Comparison of ENCODE assay signal across 26 cellular contexts in the genomic region with DNA sequence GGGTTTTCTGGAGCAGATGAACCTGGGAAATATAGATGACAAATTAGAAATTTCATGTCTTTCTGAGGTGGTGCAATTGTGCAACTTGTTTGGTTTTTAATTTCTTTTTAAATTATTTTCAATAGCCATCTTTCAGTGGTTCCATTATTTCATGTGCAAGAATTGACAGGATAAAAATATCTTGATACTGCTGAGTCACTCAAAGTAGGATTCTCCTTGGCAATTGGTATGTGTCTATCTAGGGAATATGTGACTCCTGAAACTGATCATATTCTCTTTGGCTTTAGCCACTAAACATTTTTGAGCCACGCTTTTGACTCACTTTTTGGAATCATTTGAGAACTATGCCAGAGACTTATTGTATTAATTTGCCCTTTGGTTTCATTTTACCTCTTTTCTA.
"Had no signal": no experiment of that assay in that cellular context is flagged by ENCODE, and none has a peak within 500 bp of the region (broad histone marks: within the 10 kb centered on the region; RNA-seq: fewer than 3 reads in every experiment).

No MANE protein-coding gene starts in this region.

- H3K79me2 ChIP-seq: parathyroid adenoma had no signal

- ATAC-seq: gastrocnemius medialis; left lobe of liver; natural killer cell treated with Interleukin-12 subunit alpha and Interleukin-12 subunit beta and Interleukin-15 and Interleukin-18, amount 100 ng/mL, for 72 hours; sciatic nerve; stimulated activated naive CD8-positive, alpha-beta T cell treated with anti-CD3 and anti-CD28 coated beads, Interleukin-15, amount 100 ng/mL, for 72 hours; upper lobe of right lung had no signal

- H3K36me3 ChIP-seq: esophagus muscularis mucosa, gastrocnemius medialis, neutrophil, suprapubic skin, transverse colon, upper lobe of right lung, vagina had no signal

- DNase-seq: dermis blood vessel endothelial cell; effector memory CD4-positive, alpha-beta T cell; gastrocnemius medialis; head of caudate nucleus; kidney; naive B cell; stimulated activated CD4-positive, alpha-beta T cell treated with anti-CD3 and anti-CD28 coated beads, Interleukin-12 subunit alpha, Interleukin-12 subunit beta, amount 100 ng/mL, for 4 hours; stimulated activated CD4-positive, alpha-beta T cell treated with anti-CD3 and anti-CD28 coated beads, Interleukin-1b, Interleukin-23, amount 100 ng/mL, for 48 hours; stimulated activated CD4-positive, alpha-beta T cell treated with anti-CD3 and anti-CD28 coated beads, Interleukin-4, amount 100 ng/mL, for 1 hour; stimulated activated CD8-positive, alpha-beta memory T cell treated with anti-CD3 and anti-CD28 coated beads, Interleukin-4, amount 100 ng/mL, for 48 hours; stimulated activated naive CD4-positive, alpha-beta T cell; stimulated activated naive CD8-positive, alpha-beta T cell treated with anti-CD3 and anti-CD28 coated beads, Interleukin-15, amount 100 ng/mL, for 72 hours; transverse colon; upper lobe of right lung had no signal

- H3K4me1 ChIP-seq: esophagus muscularis mucosa, gastrocnemius medialis, parathyroid adenoma, suprapubic skin, transverse colon, upper lobe of right lung, vagina had no signal

- H3K27ac ChIP-seq: coronary artery, esophagus muscularis mucosa, gastrocnemius medialis, neutrophil, parathyroid adenoma, suprapubic skin, transverse colon, upper lobe of right lung, vagina had no signal

- H3K9me3 ChIP-seq: esophagus muscularis mucosa, gastrocnemius medialis, neutrophil, suprapubic skin, upper lobe of right lung, vagina had no signal

- H2AFZ ChIP-seq: parathyroid adenoma had no signal

- H3K9ac ChIP-seq: parathyroid adenoma had no signal

- H3K27me3 ChIP-seq: esophagus muscularis mucosa, gastrocnemius medialis, neutrophil, suprapubic skin, transverse colon, upper lobe of right lung, vagina had no signal

- H3K4me3 ChIP-seq: coronary artery, esophagus muscularis mucosa, gastrocnemius medialis, lung, smooth muscle cell, suprapubic skin, transverse colon, upper lobe of right lung, vagina had no signal

- FAIRE-seq: endothelial cell of umbilical vein, kidney had no signal

- H3K4me2 ChIP-seq: smooth muscle cell had no signal
